1 cellular context compared by ENCODE assay signal in genomic region chr2:32010670-32011565, GRCh38.
TF ChIP-seq lines count a peak whose summit lies in the region.

MEMO1 (minus strand) TSS chr2:32011008; CDS start chr2:32010247, 761 bp downstream.

TF ChIP-seq in GM12878, 131 proteins besides CTCF, POLR2A, EP300 and RAD21 (continued from another document and continues in another):
- TF ChIP-seq SKIL (IDR thresholded peaks at IDR 0.05; ENCODE audit: low read depth, poor library complexity, severe bottlenecking) = peak; percentile 67
- peak; percentile 64 for TF ChIP-seq FOXM1 (IDR thresholded peaks at IDR 0.05; ENCODE audit: low read depth, low read length)
- TF ChIP-seq SMC3 (IDR thresholded peaks at IDR 0.05; ENCODE audit: borderline replicate concordance, low read length) = no peak
- TF ChIP-seq RUNX3 (IDR thresholded peaks at IDR 0.05; ENCODE audit: low read length) = peak; percentile 87
- TF ChIP-seq IRF4 (IDR thresholded peaks at IDR 0.05; ENCODE audit: low read depth, low read length) = peak; percentile 72
- TF ChIP-seq MTA2 (IDR thresholded peaks at IDR 0.05; ENCODE audit: low read depth) = peak; percentile 68
- TF ChIP-seq ZNF274 (IDR thresholded peaks at IDR 0.05; ENCODE audit: insufficient read depth, insufficient read length) = no peak
- no peak for TF ChIP-seq USF2 (IDR thresholded peaks at IDR 0.05; ENCODE audit: borderline replicate concordance, low read depth, low read length)
- TF ChIP-seq IKZF2 (IDR thresholded peaks at IDR 0.05) = peak; percentile 84 to 85
- TF ChIP-seq POU2F2 (IDR thresholded peaks at IDR 0.05; ENCODE audit: borderline replicate concordance, low read depth, low read length) = peak; percentile 90
- TF ChIP-seq FOXK2 (IDR thresholded peaks at IDR 0.05) = no peak; the same call in 1 of the 2 replicates
- TF ChIP-seq ZBTB40 (IDR thresholded peaks at IDR 0.05; ENCODE audit: borderline replicate concordance) = peak; percentile 84
- TF ChIP-seq DPF2 (IDR thresholded peaks at IDR 0.05) = peak; percentile 91
- TF ChIP-seq PBX3 (IDR thresholded peaks at IDR 0.05; ENCODE audit: insufficient replicate concordance, low read depth, low read length) = no peak
- TF ChIP-seq NR2C2 (IDR thresholded peaks at IDR 0.05; ENCODE audit: borderline replicate concordance, control insufficient read depth, insufficient read length, low read depth) = no peak
- peak; percentile 95 for TF ChIP-seq TAF1 (IDR thresholded peaks at IDR 0.05; ENCODE audit: borderline replicate concordance, low read depth, low read length)
- peak; percentile 95 for TF ChIP-seq KLF5 (IDR thresholded peaks at IDR 0.05; ENCODE audit: partially characterized antibody)
- no peak for TF ChIP-seq JUND (IDR thresholded peaks at IDR 0.05; ENCODE audit: low read depth, low read length)
- peak; percentile 56; the same call in 1 of the 2 replicates for TF ChIP-seq ZNF24 (IDR thresholded peaks at IDR 0.05)
- no peak for TF ChIP-seq NFXL1 (IDR thresholded peaks at IDR 0.05; ENCODE audit: borderline replicate concordance)
- TF ChIP-seq YY1 (IDR thresholded peaks at IDR 0.05; ENCODE audit: low read depth, low read length) = peak; percentile 90
- no peak; the same call in 1 of the 2 replicates for TF ChIP-seq SIN3A (IDR thresholded peaks at IDR 0.05; ENCODE audit: low read depth, low read length)
- TF ChIP-seq EGR1 (IDR thresholded peaks at IDR 0.05; ENCODE audit: borderline replicate concordance in 1 of 2, low read depth in 2 of 2, low read length in 2 of 2) = peak in 1 of 2 experiments; percentile 37; a peak in 1 of 3 replicates
- TF ChIP-seq RCOR1 (conservative IDR thresholded peaks at IDR 0.05; ENCODE audit: low read depth, low read length) = no peak
- 0 out of 2 replicates have a peak, but pooled peaks have one; percentile 26 for TF ChIP-seq ASH2L (IDR thresholded peaks at IDR 0.05; ENCODE audit: borderline replicate concordance, low read depth)
- no peak for TF ChIP-seq ESRRA (IDR thresholded peaks at IDR 0.05; ENCODE audit: low read length)
- TF ChIP-seq ETV6 (conservative IDR thresholded peaks at IDR 0.05 in 1 of 2, IDR thresholded peaks at IDR 0.05 in 1 of 2; ENCODE audit: borderline replicate concordance in 1 of 2, low read depth in 1 of 2) = peak in 1 of 2 experiments; percentile 49; a peak in 1 of 4 replicates
- no peak for TF ChIP-seq HDAC6 (IDR thresholded peaks at IDR 0.05; ENCODE audit: unreplicated experiment)
- TF ChIP-seq KDM1A (IDR thresholded peaks at IDR 0.05; ENCODE audit: borderline replicate concordance) = no peak
- no peak for TF ChIP-seq RAD51 (IDR thresholded peaks at IDR 0.05)
- TF ChIP-seq BHLHE40 (IDR thresholded peaks at IDR 0.05; ENCODE audit: borderline replicate concordance in 1 of 2, low read depth in 2 of 2, low read length in 1 of 2) = peak; percentile 72 to 88; a peak in 3 of 4 replicates
- no peak for TF ChIP-seq KAT2A (conservative IDR thresholded peaks at IDR 0.05; ENCODE audit: control insufficient read depth, low read depth, low read length)
- peak; percentile 63; the same call in 1 of the 2 replicates for TF ChIP-seq RFX5 (IDR thresholded peaks at IDR 0.05; ENCODE audit: low read depth, low read length)
- TF ChIP-seq RELB (IDR thresholded peaks at IDR 0.05; ENCODE audit: low read depth) = peak; percentile 100
- no peak for TF ChIP-seq NFIC (IDR thresholded peaks at IDR 0.05; ENCODE audit: low read depth, low read length)
- TF ChIP-seq TARDBP (IDR thresholded peaks at IDR 0.05; ENCODE audit: borderline replicate concordance) = peak; percentile 80; the same call in 1 of the 2 replicates
- no peak for TF ChIP-seq ZNF384 (IDR thresholded peaks at IDR 0.05; ENCODE audit: borderline replicate concordance, low read depth, low read length)
- TF ChIP-seq SIX5 (IDR thresholded peaks at IDR 0.05; ENCODE audit: low read depth, low read length, severe bottlenecking) = no peak
- no peak for TF ChIP-seq ZNF622 (IDR thresholded peaks at IDR 0.05)
- no peak for TF ChIP-seq IRF5 (IDR thresholded peaks at IDR 0.05; ENCODE audit: borderline replicate concordance)
- peak; percentile 97 for TF ChIP-seq ZSCAN29 (IDR thresholded peaks at IDR 0.05)
- peak; percentile 70 for TF ChIP-seq MEF2B (IDR thresholded peaks at IDR 0.05; ENCODE audit: partially characterized antibody, poor library complexity, severe bottlenecking)
- no peak for TF ChIP-seq CUX1 (IDR thresholded peaks at IDR 0.05; ENCODE audit: insufficient replicate concordance, low read depth, low read length)
- no peak for TF ChIP-seq ATF3 (IDR thresholded peaks at IDR 0.05; ENCODE audit: borderline replicate concordance, extremely low read depth, low read depth, low read length)
- TF ChIP-seq SMARCA5 (IDR thresholded peaks at IDR 0.05) = peak; percentile 78; the same call in 1 of the 2 replicates
